In genomic region chr6:146812811-146813321, GRCh38 we compare ENCODE assay signal across 7 cellular contexts.
DNase-seq lines count a peak whose midpoint lies in the region; FAIRE-seq and TF ChIP-seq lines count a peak whose summit lies in the region.
"Not testable (repeated sequence)": the region's sequence is repeated elsewhere in the genome, so short reads cannot be mapped to it uniquely, and the experiment has no call there.

No MANE protein-coding gene starts in this region.

- not testable (repeated sequence) for H4K20me1 ChIP-seq in GM23248 (ENCODE audit: insufficient read depth); astrocyte (ENCODE audit: insufficient read depth, low read length)

- not testable (repeated sequence) for H3K9me3 ChIP-seq in GM23248 (ENCODE audit: low read depth); astrocyte (ENCODE audit: insufficient read depth, low read depth, low read length)

- FAIRE-seq in astrocyte (lab: Jason Lieb, UNC): not testable (repeated sequence)

- not testable (repeated sequence) for H3K79me2 ChIP-seq in GM23248 (ENCODE audit: insufficient read depth); astrocyte (ENCODE audit: insufficient read depth, low read length)

- H3K9me2 ChIP-seq in GM23248 (ENCODE audit: insufficient read depth): not testable (repeated sequence)

- not testable (repeated sequence) for H3K27ac ChIP-seq in GM23248
- peak overlapping the region; percentile 71 for H3K27ac ChIP-seq in astrocyte (ENCODE audit: low read depth, low read length)

- not testable (repeated sequence) for H3K9me3 Mint-ChIP-seq in astrocyte (ENCODE audit: unreplicated experiment); chondrocyte (ENCODE audit: low read depth)

- not testable (repeated sequence) for H3K4me3 Mint-ChIP-seq in astrocyte (ENCODE audit: unreplicated experiment)
- peak overlapping the region; percentile 20 for H3K4me3 Mint-ChIP-seq in chondrocyte (ENCODE audit: unreplicated experiment)

- not testable (repeated sequence) for H3K4me3 ChIP-seq in GM23248; retinal pigment epithelial cell (ENCODE audit: low read length)
- peak overlapping the region; percentile 24 for H3K4me3 ChIP-seq in astrocyte (ENCODE audit: insufficient read depth, low read depth, low read length)

- H3K36me3 Mint-ChIP-seq in astrocyte (ENCODE audit: low read depth, unreplicated experiment); chondrocyte (ENCODE audit: low read depth): not testable (repeated sequence)

- peak; percentile 6 for DNase-seq in GM23248
- DNase-seq in NCI-H226: peak; percentile 88
- DNase-seq in astrocyte (ENCODE audit: low read depth): peak; percentile 96
- DNase-seq in chondrocyte (ENCODE audit: low spot score): not testable (repeated sequence)
- peak; percentile 55 for DNase-seq in hepatic stellate cell (ENCODE audit: low spot score)
- peak; percentile 18 for DNase-seq in myocyte (ENCODE audit: low read depth)
- DNase-seq in retinal pigment epithelial cell (ENCODE audit: low read depth): peak; percentile 22

- H3K4me2 ChIP-seq in GM23248 (ENCODE audit: unreplicated experiment): not testable (repeated sequence)
- H3K4me2 ChIP-seq in astrocyte (ENCODE audit: low read length): peak overlapping the region; percentile 56

- 62 to 65% methylated on average over 6 of the region's 6 CpGs for WGBS in GM23248 (ENCODE audit: low coverage in 1 of 2, low lambda C conversion rate in 2 of 2, missing lambda C conversion rate in 2 of 2), 2 experiments

- not testable (repeated sequence) for H3K27me3 ChIP-seq in GM23248 (replicated peaks; ENCODE audit: insufficient read depth); astrocyte (ENCODE audit: insufficient read depth, low read length)

- H3K27ac Mint-ChIP-seq in astrocyte (ENCODE audit: unreplicated experiment): peak overlapping the region; percentile 98
- H3K27ac Mint-ChIP-seq in chondrocyte (ENCODE audit: unreplicated experiment): peak overlapping the region; percentile 67

- H3K4me1 Mint-ChIP-seq in astrocyte (ENCODE audit: low read depth, unreplicated experiment) (peaks cover 37% of the 10 kb centered on the region), chondrocyte (ENCODE audit: low read depth) (peaks cover 32% of the 10 kb centered on the region)

- in situ Hi-C loops in GM23248 (cut with MboI): not testable (repeated sequence)

- H3K27me3 Mint-ChIP-seq in astrocyte (ENCODE audit: low read depth, unreplicated experiment); chondrocyte (ENCODE audit: low read depth): not testable (repeated sequence)

- not testable (repeated sequence) for H3F3A ChIP-seq in GM23248 (ENCODE audit: insufficient read depth)

- not testable (repeated sequence) for H3K9ac ChIP-seq in GM23248
- H3K9ac ChIP-seq in astrocyte (ENCODE audit: low read length): peak overlapping the region; percentile 66

- H2AFZ ChIP-seq in GM23248; astrocyte (ENCODE audit: low read depth, low read length): not testable (repeated sequence)

- H3K4me1 ChIP-seq in GM23248 (ENCODE audit: insufficient read depth): not testable (repeated sequence)
- H3K4me1 ChIP-seq in astrocyte (ENCODE audit: insufficient read depth, low read length): peaks cover 25% of the 10 kb centered on the region

- not testable (repeated sequence) for H3K36me3 ChIP-seq in GM23248 (ENCODE audit: low read depth); astrocyte (ENCODE audit: insufficient read depth, low read length)

- not testable (repeated sequence) for TF ChIP-seq CTCF in astrocyte (IDR thresholded peaks at IDR 0.05; ENCODE audit: insufficient read depth, low read depth, low read length); chondrocyte (IDR thresholded peaks at IDR 0.05); retinal pigment epithelial cell (conservative IDR thresholded peaks at IDR 0.05; ENCODE audit: low read depth, low read length)
